1 cellular context compared by ENCODE assay signal in the genomic region with DNA sequence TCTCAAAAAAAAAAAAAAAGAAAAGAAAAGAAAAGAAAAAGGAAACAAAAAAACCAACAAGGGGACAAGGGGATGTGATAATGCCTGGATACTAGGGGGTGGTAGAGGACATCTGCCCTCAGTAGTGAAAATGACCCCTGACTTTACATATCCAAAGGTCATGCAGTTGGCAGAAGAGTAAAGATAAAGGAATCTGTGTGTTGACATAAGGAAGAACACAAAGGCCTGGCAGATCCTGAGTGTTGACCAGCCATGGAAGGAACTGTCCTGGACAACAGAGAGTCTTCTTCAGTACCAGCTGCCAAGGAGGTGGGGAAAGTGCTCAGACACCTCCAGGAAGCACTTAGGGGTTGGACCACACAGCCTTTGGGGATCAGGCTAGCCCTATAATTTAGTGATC.
TF ChIP-seq lines count a peak whose summit lies in the region.

No MANE protein-coding gene starts in this region.

TF ChIP-seq in HepG2, 621 proteins besides CTCF, POLR2A, EP300 and RAD21 (continues in another document):
- TF ChIP-seq ZBTB43 (CRISPR knock-in tag; conservative IDR thresholded peaks at IDR 0.05) (0 out of 2 replicates have a peak, but pooled peaks have one; percentile 39), NR2F1 (CRISPR knock-in tag; IDR thresholded peaks at IDR 0.05) (peak; percentile 93 to 94), ZBTB7B (CRISPR knock-in tag; IDR thresholded peaks at IDR 0.05) (peak; percentile 72; the same call in 1 of the 2 replicates), PCBP2 (optimal IDR thresholded peaks at IDR 0.05; ENCODE audit: low read depth, low read length, poor library complexity, severe bottlenecking) (no peak), FOXP1 (IDR thresholded peaks at IDR 0.05) (no peak), FOXP1 (CRISPR knock-in tag; IDR thresholded peaks at IDR 0.05) (peak; percentile 76), ZNF513 (CRISPR knock-in tag; conservative IDR thresholded peaks at IDR 0.05) (no peak), GATAD2A (CRISPR knock-in tag; IDR thresholded peaks at IDR 0.05) (peak; percentile 94), ZBTB44 (CRISPR knock-in tag; IDR thresholded peaks at IDR 0.05) (no peak), NR2F2 (IDR thresholded peaks at IDR 0.05; ENCODE audit: borderline replicate concordance, low read depth) (peak; percentile 95), ZNF17 (CRISPR knock-in tag; IDR thresholded peaks at IDR 0.05) (no peak), RFXAP (CRISPR knock-in tag; IDR thresholded peaks at IDR 0.05; ENCODE audit: borderline replicate concordance) (no peak), ZBTB1 (CRISPR knock-in tag; IDR thresholded peaks at IDR 0.05; ENCODE audit: borderline replicate concordance) (no peak), SUZ12 (IDR thresholded peaks at IDR 0.05; ENCODE audit: low read depth, low read length) (no peak), NFKB2 (CRISPR knock-in tag; IDR thresholded peaks at IDR 0.05; ENCODE audit: borderline replicate concordance) (no peak), FOXP4 (CRISPR knock-in tag; IDR thresholded peaks at IDR 0.05) (peak; percentile 68), TCF7 (IDR thresholded peaks at IDR 0.05; ENCODE audit: low read depth) (peak; percentile 51), ZKSCAN1 (IDR thresholded peaks at IDR 0.05; ENCODE audit: low read length) (no peak), ZNF7 (CRISPR knock-in tag; IDR thresholded peaks at IDR 0.05) (peak; percentile 47; the same call in 1 of the 2 replicates), FOXM1 (CRISPR knock-in tag; IDR thresholded peaks at IDR 0.05) (no peak), ZNF609 (CRISPR knock-in tag; IDR thresholded peaks at IDR 0.05; ENCODE audit: borderline replicate concordance) (0 out of 2 replicates have a peak, but pooled peaks have one; percentile 39), DPF2 (CRISPR knock-in tag; IDR thresholded peaks at IDR 0.05; ENCODE audit: borderline replicate concordance, low read depth) (peak; percentile 40; the same call in 1 of the 2 replicates), ZNF644 (CRISPR knock-in tag; IDR thresholded peaks at IDR 0.05; ENCODE audit: low read depth) (0 out of 2 replicates have a peak, but pooled peaks have one; percentile 14), PATZ1 (CRISPR knock-in tag; IDR thresholded peaks at IDR 0.05) (peak; percentile 53; the same call in 1 of the 2 replicates), MLLT10 (CRISPR knock-in tag; IDR thresholded peaks at IDR 0.05) (no peak)
- TF ChIP-seq, protein P1, sequence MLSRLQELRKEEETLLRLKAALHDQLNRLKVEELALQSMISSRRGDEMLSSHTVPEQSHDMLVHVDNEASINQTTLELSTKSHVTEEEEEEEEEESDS (CRISPR knock-in tag; IDR thresholded peaks at IDR 0.05; ENCODE audit: borderline replicate concordance) = no peak
- TF ChIP-seq, protein P2, sequence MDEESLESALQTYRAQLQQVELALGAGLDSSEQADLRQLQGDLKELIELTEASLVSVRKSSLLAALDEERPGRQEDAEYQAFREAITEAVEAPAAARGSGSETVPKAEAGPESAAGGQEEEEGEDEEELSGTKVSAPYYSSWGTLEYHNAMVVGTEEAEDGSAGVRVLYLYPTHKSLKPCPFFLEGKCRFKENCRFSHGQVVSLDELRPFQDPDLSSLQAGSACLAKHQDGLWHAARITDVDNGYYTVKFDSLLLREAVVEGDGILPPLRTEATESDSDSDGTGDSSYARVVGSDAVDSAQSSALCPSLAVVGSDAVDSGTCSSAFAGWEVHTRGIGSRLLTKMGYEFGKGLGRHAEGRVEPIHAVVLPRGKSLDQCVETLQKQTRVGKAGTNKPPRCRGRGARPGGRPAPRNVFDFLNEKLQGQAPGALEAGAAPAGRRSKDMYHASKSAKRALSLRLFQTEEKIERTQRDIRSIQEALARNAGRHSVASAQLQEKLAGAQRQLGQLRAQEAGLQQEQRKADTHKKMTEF (CRISPR knock-in tag; IDR thresholded peaks at IDR 0.05) = peak; percentile 52
- TF ChIP-seq, protein P3, sequence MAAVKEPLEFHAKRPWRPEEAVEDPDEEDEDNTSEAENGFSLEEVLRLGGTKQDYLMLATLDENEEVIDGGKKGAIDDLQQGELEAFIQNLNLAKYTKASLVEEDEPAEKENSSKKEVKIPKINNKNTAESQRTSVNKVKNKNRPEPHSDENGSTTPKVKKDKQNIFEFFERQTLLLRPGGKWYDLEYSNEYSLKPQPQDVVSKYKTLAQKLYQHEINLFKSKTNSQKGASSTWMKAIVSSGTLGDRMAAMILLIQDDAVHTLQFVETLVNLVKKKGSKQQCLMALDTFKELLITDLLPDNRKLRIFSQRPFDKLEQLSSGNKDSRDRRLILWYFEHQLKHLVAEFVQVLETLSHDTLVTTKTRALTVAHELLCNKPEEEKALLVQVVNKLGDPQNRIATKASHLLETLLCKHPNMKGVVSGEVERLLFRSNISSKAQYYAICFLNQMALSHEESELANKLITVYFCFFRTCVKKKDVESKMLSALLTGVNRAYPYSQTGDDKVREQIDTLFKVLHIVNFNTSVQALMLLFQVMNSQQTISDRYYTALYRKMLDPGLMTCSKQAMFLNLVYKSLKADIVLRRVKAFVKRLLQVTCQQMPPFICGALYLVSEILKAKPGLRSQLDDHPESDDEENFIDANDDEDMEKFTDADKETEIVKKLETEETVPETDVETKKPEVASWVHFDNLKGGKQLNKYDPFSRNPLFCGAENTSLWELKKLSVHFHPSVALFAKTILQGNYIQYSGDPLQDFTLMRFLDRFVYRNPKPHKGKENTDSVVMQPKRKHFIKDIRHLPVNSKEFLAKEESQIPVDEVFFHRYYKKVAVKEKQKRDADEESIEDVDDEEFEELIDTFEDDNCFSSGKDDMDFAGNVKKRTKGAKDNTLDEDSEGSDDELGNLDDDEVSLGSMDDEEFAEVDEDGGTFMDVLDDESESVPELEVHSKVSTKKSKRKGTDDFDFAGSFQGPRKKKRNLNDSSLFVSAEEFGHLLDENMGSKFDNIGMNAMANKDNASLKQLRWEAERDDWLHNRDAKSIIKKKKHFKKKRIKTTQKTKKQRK (IDR thresholded peaks at IDR 0.05; ENCODE audit: low read length) = no peak
